In genomic region chr6:109762769-109763450, GRCh38 we compare ENCODE assay signal across 25 cellular contexts.
"Had no signal": no experiment of that assay in that cellular context is flagged by ENCODE, and none has a peak within 500 bp of the region (broad histone marks: within the 10 kb centered on the region; RNA-seq: fewer than 3 reads in every experiment).

No MANE protein-coding gene starts in this region.

- H3K4me1 ChIP-seq: adrenal gland, body of pancreas, sigmoid colon had no signal

- H3K4me3 ChIP-seq: adrenal gland, body of pancreas, cardiac muscle cell, lung, sigmoid colon, SK-N-MC, spleen, thoracic aorta had no signal

- H3K9me3 Mint-ChIP-seq: activated naive CD4-positive, alpha-beta T cell treated with anti-CD3 and anti-CD28 coated beads, Interleukin-2, amount 50 U/mL, for 72 hours; type B pancreatic cell had no signal

- H3K4me1 Mint-ChIP-seq: neural crest cell had no signal

- ATAC-seq: activated CD8-positive, alpha-beta memory T cell treated with anti-CD3 and anti-CD28 coated beads, Interleukin-2, amount 10 ng/mL, durations not matched to agents 7 days and 5 days; activated CD8-positive, alpha-beta T cell treated with anti-CD3 and anti-CD28 coated beads for 36 hours; activated naive CD4-positive, alpha-beta T cell treated with anti-CD3 and anti-CD28 coated beads, Interleukin-2, amount 50 U/mL, for 72 hours; body of pancreas; naive thymus-derived CD4-positive, alpha-beta T cell had no signal

- DNase-seq: activated CD4-positive, alpha-beta T cell treated with anti-CD3 and anti-CD28 coated beads, Interleukin-2, amount 10 ng/mL, durations not matched to agents 7 days and 5 days; activated CD4-positive, CD25-positive, alpha-beta regulatory T cell treated with anti-CD3 and anti-CD28 coated beads, Interleukin-2, amount 50 U/mL, for 72 hours; activated CD8-positive, alpha-beta memory T cell treated with anti-CD3 and anti-CD28 coated beads, Interleukin-2, amount 10 ng/mL, durations not matched to agents 7 days and 5 days; activated CD8-positive, alpha-beta T cell treated with anti-CD3 and anti-CD28 coated beads for 36 hours; activated gamma-delta T cell treated with Interleukin-2 at 50 U/mL for 16 hours; activated T-cell treated with anti-CD3 and anti-CD28 coated beads for 4 hours; adrenal gland; body of pancreas; effector CD4-positive, alpha-beta T cell; foreskin fibroblast; naive thymus-derived CD4-positive, alpha-beta T cell; occipital lobe; sigmoid colon; spleen; stimulated activated CD4-positive, alpha-beta T cell treated with anti-CD3 and anti-CD28 coated beads, Interleukin-4, amount 100 ng/mL, for 1 hour; stimulated activated naive CD4-positive, alpha-beta T cell treated with Interleukin-2 at 50 U/mL for 16 hours; WERI-Rb-1 had no signal

- H3K27ac Mint-ChIP-seq: activated CD4-positive, alpha-beta T cell treated with anti-CD3 and anti-CD28 coated beads, Interleukin-2, amount 10 ng/mL, durations not matched to agents 7 days and 5 days; activated CD8-positive, alpha-beta memory T cell treated with anti-CD3 and anti-CD28 coated beads, Interleukin-2, amount 10 ng/mL, durations not matched to agents 7 days and 5 days; activated CD8-positive, alpha-beta T cell treated with anti-CD3 and anti-CD28 coated beads for 36 hours; activated naive CD4-positive, alpha-beta T cell treated with anti-CD3 and anti-CD28 coated beads, Interleukin-2, amount 50 U/mL, for 72 hours; naive thymus-derived CD4-positive, alpha-beta T cell; type B pancreatic cell had no signal

- H3K9me3 ChIP-seq: adrenal gland, body of pancreas, sigmoid colon, thoracic aorta had no signal

- FAIRE-seq: keratinocyte had no signal

- H3K27ac ChIP-seq: adrenal gland, body of pancreas, cardiac muscle cell, sigmoid colon, SK-N-MC, spleen, thoracic aorta, WERI-Rb-1 had no signal

- H3K27me3 Mint-ChIP-seq: activated CD4-positive, alpha-beta T cell treated with anti-CD3 and anti-CD28 coated beads, Interleukin-2, amount 10 ng/mL, durations not matched to agents 7 days and 5 days; activated CD8-positive, alpha-beta memory T cell treated with anti-CD3 and anti-CD28 coated beads, Interleukin-2, amount 10 ng/mL, durations not matched to agents 7 days and 5 days; activated CD8-positive, alpha-beta T cell treated with anti-CD3 and anti-CD28 coated beads for 36 hours; naive thymus-derived CD4-positive, alpha-beta T cell; type B pancreatic cell had no signal

- H3K36me3 ChIP-seq: adrenal gland, WERI-Rb-1 had no signal

- H3K27me3 ChIP-seq: adrenal gland, body of pancreas, cardiac muscle cell, sigmoid colon, spleen had no signal

- H3K4me3 Mint-ChIP-seq: activated CD4-positive, alpha-beta T cell treated with anti-CD3 and anti-CD28 coated beads, Interleukin-2, amount 10 ng/mL, durations not matched to agents 7 days and 5 days; activated CD8-positive, alpha-beta memory T cell treated with anti-CD3 and anti-CD28 coated beads, Interleukin-2, amount 10 ng/mL, durations not matched to agents 7 days and 5 days; activated CD8-positive, alpha-beta T cell treated with anti-CD3 and anti-CD28 coated beads for 36 hours; naive thymus-derived CD4-positive, alpha-beta T cell; neural crest cell; type B pancreatic cell had no signal
